22 cellular contexts compared by ENCODE assay signal in genomic region chr12:7265251-7265650, GRCh38. TPM values are rescaled to one million over a fixed set of nuclear protein-coding genes. Genes with fewer than 3 reads are reported as not detected.
"Had no signal": no experiment of that assay in that cellular context is flagged by ENCODE, and none has a peak within 500 bp of the region (broad histone marks: within the 10 kb centered on the region; RNA-seq: fewer than 3 reads in every experiment).

No MANE protein-coding gene starts in this region.

- H3K27me3 ChIP-seq: esophagus squamous epithelium, right atrium auricular region, sigmoid colon had no signal

- H3K9me3 ChIP-seq: esophagus squamous epithelium, left ventricle myocardium inferior, right atrium auricular region, sigmoid colon had no signal

- H3K4me2 ChIP-seq: smooth muscle cell had no signal

- FAIRE-seq: endometrium, kidney had no signal

- ATAC-seq: left cardiac atrium had no signal

- DNase-seq: effector memory CD4-positive, alpha-beta T cell; esophagus squamous epithelium; foreskin fibroblast; immature natural killer cell; kidney; left cardiac atrium; left ventricle myocardium inferior; mesendoderm; naive B cell; posterior cingulate gyrus; sigmoid colon; stimulated activated CD4-positive, alpha-beta T cell treated with anti-CD3 and anti-CD28 coated beads, Interleukin-2, amount 100 ng/mL, for 48 hours; stimulated activated naive CD4-positive, alpha-beta T cell treated with Interleukin-2 at 50 U/mL for 16 hours; trophoblast cell had no signal

- H3K36me3 ChIP-seq: esophagus squamous epithelium, left ventricle myocardium inferior, right atrium auricular region, sigmoid colon had no signal

- H3K27ac ChIP-seq: esophagus squamous epithelium, left ventricle myocardium inferior, right atrium auricular region, sigmoid colon had no signal

- H3K4me1 ChIP-seq: esophagus squamous epithelium, left ventricle myocardium inferior, right atrium auricular region, sigmoid colon had no signal

- H3K4me3 ChIP-seq: esophagus squamous epithelium, left ventricle myocardium inferior, lung, right atrium auricular region, sigmoid colon, smooth muscle cell had no signal

RNA-seq across cellular contexts. Expression of gene ACSM4, which starts 38.6 kb away (rescaled TPM):
- total RNA-seq: epithelial cell of proximal tubule, esophagus squamous epithelium, kidney, left cardiac atrium, left ventricle myocardium inferior, lung, omental fat pad, right atrium auricular region, sigmoid colon, smooth muscle cell, urinary bladder had no signal
- polyA plus RNA-seq: immature natural killer cell, lung, sigmoid colon, smooth muscle cell, thymus, urinary bladder had no signal
